ENCODE assay signal across 8 cellular contexts in genomic region chr7:27185013-27185707, GRCh38. TPM values are rescaled to one million over a fixed set of nuclear protein-coding genes. Genes with fewer than 3 reads are reported as not detected.
DNase-seq lines count a peak whose midpoint lies in the region; ATAC-seq and TF ChIP-seq lines count a peak whose summit lies in the region.

Gene HOXA11, minus strand, starts transcription at chr7:27185232. Its CDS starts 88 bp downstream, at chr7:27185144.

- H3K27me3 Mint-ChIP-seq in WTC11 (ENCODE audit: low read depth) (peaks cover 100% of the 10 kb centered on the region), immature natural killer cell (ENCODE audit: low read depth in 3 of 3) (peaks cover 57 to 77% (median 68%) of the 10 kb centered on the region in 3 donors)

- H3K27me3 ChIP-seq in BJ (ENCODE audit: control insufficient read depth, insufficient read depth, low read length) = no peaks in the 10 kb centered on the region

- H3K9me3 Mint-ChIP-seq in WTC11 (no peaks in the 10 kb centered on the region), immature natural killer cell (no peaks in the 10 kb centered on the region)

- H3K4me1 Mint-ChIP-seq in WTC11 (peaks cover 52% of the 10 kb centered on the region), immature natural killer cell (peaks cover 53 to 62% of the 10 kb centered on the region in 2 donors)

- H3K4me3 Mint-ChIP-seq in WTC11 = peak within 1 kb of the TSS; percentile 45
- H3K4me3 Mint-ChIP-seq in immature natural killer cell = peak within 1 kb of the TSS; percentile 81 to 96 (median 86)

- DNase-seq in BJ (ENCODE audit: low read depth) (peak; percentile 94), HCEC 1CT (peak; percentile 98), WTC11 (ENCODE audit: low spot score) (no peak), immature natural killer cell (no peak), stromal cell of bone marrow (ENCODE audit: low read depth) (peak; percentile 84)

- H3K36me3 ChIP-seq in BJ (ENCODE audit: control insufficient read depth, insufficient read depth, low read length) = peaks cover 6% of the 10 kb centered on the region

- 0 out of 2 replicates have a peak, but pooled peaks cover 3% of the 10 kb centered on the region for H3K36me3 Mint-ChIP-seq in WTC11
- no peaks in the 10 kb centered on the region for H3K36me3 Mint-ChIP-seq in immature natural killer cell

- POLR2A ChIA-PET in BJ (lab: Charles Lee) = interaction anchor here (0.6 to 1.1 kb wide), 10 partner anchors 8 to 736 kb away, joined by 3 to 7 read pairs (median 4); partner anchors contain the start of gene HOXA7
- POLR2A ChIA-PET in WTC11 (lab: Charles Lee) = no interaction called here

- H3K4me3 ChIP-seq in BJ (ENCODE audit: low read depth, low read length) = peak within 1 kb of the TSS; percentile 88

- CTCF ChIA-PET in BJ (lab: Yijun Ruan, JAX) = interaction anchor here (0.8 to 12.5 kb wide), 5 partner anchors 10 to 910 kb away, joined by 3 to 187 read pairs (median 10); partner anchors contain the start of genes HOXA10 and HOXA9
- CTCF ChIA-PET in WTC11 (lab: Charles Lee) = interaction anchor here (0.7 to 1.1 kb wide), 3 partner anchors 9 to 41 kb away, joined by 3 to 4 read pairs (median 4); partner anchors contain the start of gene HOXA5

- H3K27ac Mint-ChIP-seq in WTC11 = no peak within 1 kb of the TSS
- H3K27ac Mint-ChIP-seq in immature natural killer cell = peak within 1 kb of the TSS in 4 of 6 donors; percentile 15 to 65 (median 43)

- TF ChIP-seq CTCF in BJ (IDR thresholded peaks at IDR 0.05; ENCODE audit: insufficient read depth, low read depth, low read length) (no peak), WTC11 (IDR thresholded peaks at IDR 0.05) (no peak)

- ATAC-seq in WTC11 = no peak
- no peak for ATAC-seq in HG02610 (IDR thresholded peaks at IDR 0.05; ENCODE audit: unreplicated experiment)
- ATAC-seq in HG03442 (IDR thresholded peaks at IDR 0.05; ENCODE audit: unreplicated experiment) = no peak
- ATAC-seq in HG02759 (IDR thresholded peaks at IDR 0.05; ENCODE audit: unreplicated experiment) = no peak

TF ChIP-seq in WTC11, 78 proteins besides CTCF, POLR2A, EP300 and RAD21:
- no peak for TF ChIP-seq TEAD4 (CRISPR knock-in tag; IDR thresholded peaks at IDR 0.05)
- no peak for TF ChIP-seq CREM (CRISPR knock-in tag; IDR thresholded peaks at IDR 0.05)
- TF ChIP-seq, protein P1, sequence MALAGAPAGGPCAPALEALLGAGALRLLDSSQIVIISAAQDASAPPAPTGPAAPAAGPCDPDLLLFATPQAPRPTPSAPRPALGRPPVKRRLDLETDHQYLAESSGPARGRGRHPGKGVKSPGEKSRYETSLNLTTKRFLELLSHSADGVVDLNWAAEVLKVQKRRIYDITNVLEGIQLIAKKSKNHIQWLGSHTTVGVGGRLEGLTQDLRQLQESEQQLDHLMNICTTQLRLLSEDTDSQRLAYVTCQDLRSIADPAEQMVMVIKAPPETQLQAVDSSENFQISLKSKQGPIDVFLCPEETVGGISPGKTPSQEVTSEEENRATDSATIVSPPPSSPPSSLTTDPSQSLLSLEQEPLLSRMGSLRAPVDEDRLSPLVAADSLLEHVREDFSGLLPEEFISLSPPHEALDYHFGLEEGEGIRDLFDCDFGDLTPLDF (CRISPR knock-in tag; IDR thresholded peaks at IDR 0.05) = no peak
- TF ChIP-seq ATF1 (CRISPR knock-in tag; IDR thresholded peaks at IDR 0.05) = no peak
- no peak for TF ChIP-seq NR3C1 (CRISPR knock-in tag; conservative IDR thresholded peaks at IDR 0.05; ENCODE audit: low read depth)
- no peak for TF ChIP-seq ZSCAN18 (CRISPR knock-in tag; IDR thresholded peaks at IDR 0.05)
- TF ChIP-seq, protein P2, sequence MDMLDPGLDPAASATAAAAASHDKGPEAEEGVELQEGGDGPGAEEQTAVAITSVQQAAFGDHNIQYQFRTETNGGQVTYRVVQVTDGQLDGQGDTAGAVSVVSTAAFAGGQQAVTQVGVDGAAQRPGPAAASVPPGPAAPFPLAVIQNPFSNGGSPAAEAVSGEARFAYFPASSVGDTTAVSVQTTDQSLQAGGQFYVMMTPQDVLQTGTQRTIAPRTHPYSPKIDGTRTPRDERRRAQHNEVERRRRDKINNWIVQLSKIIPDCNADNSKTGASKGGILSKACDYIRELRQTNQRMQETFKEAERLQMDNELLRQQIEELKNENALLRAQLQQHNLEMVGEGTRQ (CRISPR knock-in tag; IDR thresholded peaks at IDR 0.05) = peak; percentile 42; the same call in 1 of the 2 replicates
- no peak for TF ChIP-seq ESRRA (CRISPR knock-in tag; IDR thresholded peaks at IDR 0.05; ENCODE audit: borderline replicate concordance)
- TF ChIP-seq, protein P3, sequence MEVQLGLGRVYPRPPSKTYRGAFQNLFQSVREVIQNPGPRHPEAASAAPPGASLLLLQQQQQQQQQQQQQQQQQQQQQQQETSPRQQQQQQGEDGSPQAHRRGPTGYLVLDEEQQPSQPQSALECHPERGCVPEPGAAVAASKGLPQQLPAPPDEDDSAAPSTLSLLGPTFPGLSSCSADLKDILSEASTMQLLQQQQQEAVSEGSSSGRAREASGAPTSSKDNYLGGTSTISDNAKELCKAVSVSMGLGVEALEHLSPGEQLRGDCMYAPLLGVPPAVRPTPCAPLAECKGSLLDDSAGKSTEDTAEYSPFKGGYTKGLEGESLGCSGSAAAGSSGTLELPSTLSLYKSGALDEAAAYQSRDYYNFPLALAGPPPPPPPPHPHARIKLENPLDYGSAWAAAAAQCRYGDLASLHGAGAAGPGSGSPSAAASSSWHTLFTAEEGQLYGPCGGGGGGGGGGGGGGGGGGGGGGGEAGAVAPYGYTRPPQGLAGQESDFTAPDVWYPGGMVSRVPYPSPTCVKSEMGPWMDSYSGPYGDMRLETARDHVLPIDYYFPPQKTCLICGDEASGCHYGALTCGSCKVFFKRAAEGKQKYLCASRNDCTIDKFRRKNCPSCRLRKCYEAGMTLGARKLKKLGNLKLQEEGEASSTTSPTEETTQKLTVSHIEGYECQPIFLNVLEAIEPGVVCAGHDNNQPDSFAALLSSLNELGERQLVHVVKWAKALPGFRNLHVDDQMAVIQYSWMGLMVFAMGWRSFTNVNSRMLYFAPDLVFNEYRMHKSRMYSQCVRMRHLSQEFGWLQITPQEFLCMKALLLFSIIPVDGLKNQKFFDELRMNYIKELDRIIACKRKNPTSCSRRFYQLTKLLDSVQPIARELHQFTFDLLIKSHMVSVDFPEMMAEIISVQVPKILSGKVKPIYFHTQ (CRISPR knock-in tag; IDR thresholded peaks at IDR 0.05) = no peak

RNA-seq across cellular contexts. Expression of gene HOXA11, which starts in this region (rescaled TPM):
- 27.7 and 34.0 TPM in 2 replicates for polyA plus RNA-seq in BJ (2011; rRNA removed)
- 8.4 and 15.0 TPM in 2 replicates for polyA minus RNA-seq in BJ (2011; rRNA and poly(A)+ RNA removed)
- not detected in 3 replicates for total RNA-seq in WTC11 (2021)
- polyA plus RNA-seq in immature natural killer cell = not detected

Comparison
In these comparisons a context has a peak if more than half of its experiments do, and no peak if none do; other contexts are left out.
1. RNA of gene HOXA11 (polyA plus RNA-seq): 27.7 to 34.0 TPM in BJ; not detected in immature natural killer cell; every median in the first group is over 10 times any median in the second.
2. DNase-seq: peak in BJ (single experiment), HCEC 1CT (single experiment) and stromal cell of bone marrow (single experiment); none in WTC11 (single experiment) and immature natural killer cell (0 of 3).